In the genomic region with DNA sequence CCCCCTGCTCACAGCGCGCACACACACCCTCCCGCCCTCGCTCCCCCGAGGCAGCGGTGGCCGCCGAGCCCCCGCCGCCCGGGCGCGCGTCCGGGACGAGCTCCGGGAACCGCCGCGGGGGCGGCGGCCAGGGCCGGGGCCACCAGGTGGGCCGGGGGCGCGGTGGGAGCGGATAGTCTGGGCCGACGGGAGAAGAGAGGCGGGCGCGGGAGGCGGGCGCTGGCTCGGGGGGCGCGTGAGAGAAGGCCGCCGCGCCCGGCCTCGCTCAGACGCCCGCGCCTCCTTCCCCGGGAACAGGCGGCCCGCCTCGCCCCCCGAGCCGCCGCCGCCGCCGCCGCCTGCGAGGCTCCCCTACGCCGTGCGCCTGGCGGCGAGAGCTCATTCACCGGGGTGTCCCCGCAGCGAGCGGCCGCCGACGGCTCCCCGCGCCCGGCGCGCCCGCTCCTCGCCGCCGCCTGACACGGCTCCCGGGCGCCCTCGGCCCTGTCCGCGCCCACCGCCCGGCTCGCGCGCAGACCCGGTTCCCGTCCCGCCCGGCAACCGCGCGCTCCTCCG, we compare ENCODE assay signal across 8 cellular contexts. TPM values are rescaled to one million over a fixed set of nuclear protein-coding genes. Genes with fewer than 3 reads are reported as not detected.
DNase-seq lines count a peak whose midpoint lies in the region; ATAC-seq and TF ChIP-seq lines count a peak whose summit lies in the region.

A gene (minus strand): TSS at position 541 of the 555 bp plus-strand sequence. CDS start 576 bp downstream, outside the sequence.

- peaks cover 65% of the 10 kb centered on the region for H3K4me1 Mint-ChIP-seq in activated T-helper 1 cell treated with anti-CD3 and anti-CD28 coated beads, Interleukin-12 subunit alpha, Interleukin-12 subunit beta, Interleukin-2, Interleukin-4 antibody, amounts not matched to agents 30 ng/mL and 10 ng/mL and 1 ng/mL, durations not matched to agents 14 hours and 24 hours and 36 hours (ENCODE audit: low read depth)
- H3K4me1 Mint-ChIP-seq in nephron progenitor cell, result peaks cover 53% of the 10 kb centered on the region

- H3K4me3 Mint-ChIP-seq in activated T-helper 1 cell treated with anti-CD3 and anti-CD28 coated beads, Interleukin-12 subunit alpha, Interleukin-12 subunit beta, Interleukin-2, Interleukin-4 antibody, amounts not matched to agents 30 ng/mL and 10 ng/mL and 1 ng/mL, durations not matched to agents 14 hours and 24 hours and 36 hours, result peak within 1 kb of the TSS; percentile 97
- H3K4me3 Mint-ChIP-seq in nephron progenitor cell, result peak within 1 kb of the TSS; percentile 94

- peaks cover 34% of the 10 kb centered on the region for H3K4me1 ChIP-seq in foreskin keratinocyte

- H3K27ac Mint-ChIP-seq in activated T-helper 1 cell treated with anti-CD3 and anti-CD28 coated beads, Interleukin-12 subunit alpha, Interleukin-12 subunit beta, Interleukin-2, Interleukin-4 antibody, amounts not matched to agents 30 ng/mL and 10 ng/mL and 1 ng/mL, durations not matched to agents 14 hours and 24 hours and 36 hours, result peak within 1 kb of the TSS; percentile 97
- H3K27ac Mint-ChIP-seq in nephron progenitor cell, result peak within 1 kb of the TSS; percentile 98

- H3K27me3 ChIP-seq in foreskin keratinocyte, result no peaks in the 10 kb centered on the region

- H3K36me3 Mint-ChIP-seq in activated T-helper 1 cell treated with anti-CD3 and anti-CD28 coated beads, Interleukin-12 subunit alpha, Interleukin-12 subunit beta, Interleukin-2, Interleukin-4 antibody, amounts not matched to agents 30 ng/mL and 10 ng/mL and 1 ng/mL, durations not matched to agents 14 hours and 24 hours and 36 hours (ENCODE audit: low read depth), result peaks cover 2% of the 10 kb centered on the region
- H3K36me3 Mint-ChIP-seq in nephron progenitor cell (ENCODE audit: low read depth), result no peaks in the 10 kb centered on the region

- H3K27me3 Mint-ChIP-seq in activated T-helper 1 cell treated with anti-CD3 and anti-CD28 coated beads, Interleukin-12 subunit alpha, Interleukin-12 subunit beta, Interleukin-2, Interleukin-4 antibody, amounts not matched to agents 30 ng/mL and 10 ng/mL and 1 ng/mL, durations not matched to agents 14 hours and 24 hours and 36 hours (ENCODE audit: insufficient read depth), result no peaks in the 10 kb centered on the region
- no peaks in the 10 kb centered on the region for H3K27me3 Mint-ChIP-seq in nephron progenitor cell (ENCODE audit: low read depth, poor library complexity)

- DNase-seq in AG20443 (ENCODE audit: low spot score), result peak; percentile 52
- no peak for DNase-seq in activated T-helper 1 cell treated with anti-CD3 and anti-CD28 coated beads, Interleukin-12 subunit alpha, Interleukin-12 subunit beta, Interleukin-2, Interleukin-4 antibody, amounts not matched to agents 30 ng/mL and 10 ng/mL and 1 ng/mL, durations not matched to agents 14 hours and 24 hours and 36 hours (ENCODE audit: low spot score)
- DNase-seq in foreskin keratinocyte, result no peak
- DNase-seq in nephron progenitor cell, result peak; percentile 69
- DNase-seq in DMS114 treated with DMSO at 0.1 percent for 48 hours (lab: John Stamatoyannopoulos, UW; ENCODE audit: unreplicated experiment), result no peak

- intact Hi-C loops in activated T-helper 1 cell treated with anti-CD3 and anti-CD28 coated beads, Interleukin-12 subunit alpha, Interleukin-12 subunit beta, Interleukin-2, Interleukin-4 antibody, amounts not matched to agents 30 ng/mL and 10 ng/mL and 1 ng/mL, durations not matched to agents 14 hours and 24 hours and 36 hours (cut with micrococcal nuclease), result loop anchor here (5.0 to 10.0 kb wide), 7 partner anchors 124 to 1541 kb away; a partner anchor contains a TSS

- peak within 1 kb of the TSS; percentile 85 for H3K27ac ChIP-seq in foreskin keratinocyte

- TF ChIP-seq CTCF in foreskin keratinocyte (conservative IDR thresholded peaks at IDR 0.05) (no peak), nephron progenitor cell (IDR thresholded peaks at IDR 0.05) (no peak)

- no peaks in the 10 kb centered on the region for H3K9me3 Mint-ChIP-seq in activated T-helper 1 cell treated with anti-CD3 and anti-CD28 coated beads, Interleukin-12 subunit alpha, Interleukin-12 subunit beta, Interleukin-2, Interleukin-4 antibody, amounts not matched to agents 30 ng/mL and 10 ng/mL and 1 ng/mL, durations not matched to agents 14 hours and 24 hours and 36 hours
- no peaks in the 10 kb centered on the region for H3K9me3 Mint-ChIP-seq in nephron progenitor cell

- ATAC-seq in HG02642 (IDR thresholded peaks at IDR 0.05; ENCODE audit: poor library complexity, unreplicated experiment) (peak; percentile 32), foreskin keratinocyte (peak; percentile 43), HG03354 (IDR thresholded peaks at IDR 0.05; ENCODE audit: poor library complexity, severe bottlenecking, unreplicated experiment) (no peak), HG02981 (IDR thresholded peaks at IDR 0.05; ENCODE audit: unreplicated experiment) (no peak)

RNA-seq across cellular contexts. Expression of the gene that starts here (rescaled TPM):
- 26.8 and 27.0 TPM in 2 replicates for total RNA-seq in activated T-helper 1 cell treated with anti-CD3 and anti-CD28 coated beads, Interleukin-12 subunit alpha, Interleukin-12 subunit beta, Interleukin-2, Interleukin-4 antibody, amounts not matched to agents 30 ng/mL and 10 ng/mL and 1 ng/mL, durations not matched to agents 14 hours and 24 hours and 36 hours
- total RNA-seq in foreskin keratinocyte, result 31.3 and 31.6 TPM in 2 replicates
- 8.4 and 10.0 TPM in 2 replicates for polyA plus RNA-seq in foreskin keratinocyte

Comparison
In these comparisons a context has a peak if more than half of its experiments do, and no peak if none do; other contexts are left out.
1. DNase-seq: peak in AG20443 (single experiment) and nephron progenitor cell (single experiment); none in activated T-helper 1 cell treated with anti-CD3 and anti-CD28 coated beads, Interleukin-12 subunit alpha, Interleukin-12 subunit beta, Interleukin-2, Interleukin-4 antibody, amounts not matched to agents 30 ng/mL and 10 ng/mL and 1 ng/mL, durations not matched to agents 14 hours and 24 hours and 36 hours (single experiment), foreskin keratinocyte (0 of 2) and DMS114 treated with DMSO at 0.1 percent for 48 hours (single experiment).
2. ATAC-seq: peak in HG02642 (single experiment) and foreskin keratinocyte (single experiment); none in HG03354 (single experiment) and HG02981 (single experiment).